ENCODE assay signal across 19 cellular contexts in the genomic region with DNA sequence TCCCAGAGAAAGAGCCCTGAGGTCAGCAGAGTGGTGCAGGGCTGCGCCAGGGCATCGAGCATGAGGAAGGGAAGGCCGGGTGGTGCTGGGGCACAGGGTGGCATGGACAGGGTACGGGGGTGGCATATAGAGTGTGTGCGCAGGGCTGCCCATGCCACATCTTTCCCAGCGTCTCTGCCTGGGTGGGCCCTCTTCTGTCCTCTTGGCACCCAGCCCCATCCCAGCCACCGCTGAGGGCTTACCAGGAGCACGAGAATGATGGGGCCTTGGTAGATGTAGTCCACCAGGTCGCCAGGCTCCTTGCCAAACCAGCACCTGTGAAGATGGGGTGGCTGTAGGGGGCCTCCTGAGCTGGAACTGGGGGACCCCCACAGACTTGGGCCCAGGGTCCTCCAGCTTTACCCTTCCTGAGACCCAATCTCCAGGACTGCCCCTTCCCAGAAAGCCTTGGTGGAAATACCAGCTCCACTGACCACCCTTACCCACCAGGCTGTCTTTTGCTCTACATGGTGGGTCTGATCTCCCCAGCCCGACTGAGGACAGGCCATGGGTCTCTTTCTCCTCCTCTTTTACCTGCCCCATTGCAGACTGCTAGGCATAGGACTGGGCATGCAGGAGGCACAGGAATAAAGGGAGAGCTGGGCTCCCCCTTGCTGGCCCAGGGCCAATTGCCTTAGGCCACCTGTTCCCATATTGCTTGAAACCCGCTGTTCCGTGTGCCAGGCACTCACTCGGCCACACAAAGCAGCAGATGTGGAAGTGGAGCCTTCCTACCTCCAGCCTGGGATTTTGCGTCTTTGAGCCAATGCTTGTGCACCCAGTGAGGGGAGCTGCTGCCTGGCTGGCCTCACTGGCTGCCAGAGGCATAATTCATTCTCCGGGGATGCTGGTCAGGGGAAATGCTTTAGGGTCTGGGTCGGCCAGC. TPM values are rescaled to one million over a fixed set of nuclear protein-coding genes. Genes with fewer than 3 reads are reported as not detected.
DNase-seq lines count a peak whose midpoint lies in the region; ATAC-seq and TF ChIP-seq lines count a peak whose summit lies in the region.
"Had no signal": no experiment of that assay in that cellular context is flagged by ENCODE, and none has a peak within 500 bp of the region (broad histone marks: within the 10 kb centered on the region; RNA-seq: fewer than 3 reads in every experiment).

No MANE protein-coding gene starts in this region.

- H3K36me3 ChIP-seq in osteoblast (ENCODE audit: insufficient read depth, low read length), result no peaks in the 10 kb centered on the region
- H3K36me3 ChIP-seq: upper lobe of left lung had no signal

- H3K4me1 ChIP-seq in osteoblast (ENCODE audit: insufficient read depth, low read length), result no peaks in the 10 kb centered on the region
- H3K4me1 ChIP-seq: upper lobe of left lung had no signal

- peaks cover 3% of the 10 kb centered on the region for H3K27me3 ChIP-seq in osteoblast (ENCODE audit: insufficient read depth, low read length)
- H3K27me3 ChIP-seq: upper lobe of left lung had no signal

- H3K79me2 ChIP-seq in osteoblast (ENCODE audit: insufficient read depth, low read length), result no peaks in the 10 kb centered on the region

- no peak overlapping the region for H3K4me3 ChIP-seq in osteoblast (ENCODE audit: insufficient read depth, low read length)
- H3K4me3 ChIP-seq: upper lobe of left lung had no signal

- H3K9me3 ChIP-seq in osteoblast (ENCODE audit: low read depth, low read length), result no peaks in the 10 kb centered on the region
- H3K9me3 ChIP-seq: upper lobe of left lung had no signal

- TF ChIP-seq CTCF in osteoblast (IDR thresholded peaks at IDR 0.05; ENCODE audit: extremely low read depth, low read depth, low read length), result no peak

- ATAC-seq in GM19035 (IDR thresholded peaks at IDR 0.05; ENCODE audit: unreplicated experiment), result no peak

- no peak overlapping the region for H2AFZ ChIP-seq in osteoblast (ENCODE audit: low read length)

- no peak overlapping the region for H3K27ac ChIP-seq in osteoblast (ENCODE audit: low read depth, low read length)
- H3K27ac ChIP-seq: upper lobe of left lung had no signal

- DNase-seq in NCI-H2196 (lab: John Stamatoyannopoulos, UW; ENCODE audit: unreplicated experiment) (peak; percentile 24), NCI-H2196 treated with DMSO at 0.1 percent for 48 hours (lab: John Stamatoyannopoulos, UW; ENCODE audit: unreplicated experiment) (no peak), NCI-H1694 (lab: John Stamatoyannopoulos, UW) (peak; percentile 93), NCI-H774 (lab: John Stamatoyannopoulos, UW) (peak; percentile 66), osteoblast (ENCODE audit: insufficient read length, low spot score, missing footprints) (peak; percentile 52), amygdala (lab: John Stamatoyannopoulos, UW) (no peak), nucleus accumbens (lab: John Stamatoyannopoulos, UW) (no peak)
- DNase-seq: activated CD4-positive, alpha-beta T cell treated with anti-CD3 and anti-CD28 coated beads for 4 hours; CD4-positive, alpha-beta memory T cell; effector CD4-positive, alpha-beta T cell; GDM1; kidney glomerular epithelial cell; NK-92 treated with Interleukin-12 subunit alpha and Interleukin-12 subunit beta, amount 100 ng/mL, for 24 hours; T1000; upper lobe of left lung had no signal

- H3K4me2 ChIP-seq in osteoblast (ENCODE audit: insufficient read depth, low read length), result no peak overlapping the region

- H4K20me1 ChIP-seq in osteoblast (ENCODE audit: insufficient read depth, low read length), result no peaks in the 10 kb centered on the region

RNA-seq across cellular contexts. Expression of a gene that starts 21.7 kb away (rescaled TPM):
- not detected in 2 replicates for total RNA-seq in osteoblast
- total RNA-seq: A673; bronchial epithelial cell; CD4-positive, alpha-beta memory T cell; fibroblast of lung had no signal

Comparison
In these comparisons a context has a peak if more than half of its experiments do, and no peak if none do; other contexts are left out.
1. DNase-seq: peak in NCI-H2196 (single experiment), NCI-H1694 (single experiment), NCI-H774 (single experiment) and osteoblast (single experiment); none in NCI-H2196 treated with DMSO at 0.1 percent for 48 hours (single experiment), amygdala (0 of 56) and nucleus accumbens (0 of 56).